9 cellular contexts compared by ENCODE assay signal in genomic region chr12:56722832-56723231, GRCh38. TPM values are rescaled to one million over a fixed set of nuclear protein-coding genes. Genes with fewer than 3 reads are reported as not detected.
A peak's percentile ranks its signal among the peaks of the same experiment; 100 is the strongest.
DNase-seq lines count a peak whose midpoint lies in the region; ATAC-seq and TF ChIP-seq lines count a peak whose summit lies in the region.
"Had no signal": no experiment of that assay in that cellular context is flagged by ENCODE, and none has a peak within 500 bp of the region (broad histone marks: within the 10 kb centered on the region; RNA-seq: fewer than 3 reads in every experiment).

No MANE protein-coding gene starts in this region.

- intact Hi-C loops in CD4-positive, alpha-beta T cell (cut with DNase I, micrococcal nuclease) = loop anchor here in 1 of 2 experiments (10.0 kb wide), 2 partner anchors 48 to 898 kb away; partner anchors contain the start of gene DNAJC14
- intact Hi-C loops in posterior vena cava (cut with DNase I) = no loop called here

- peaks cover 70% of the 10 kb centered on the region for H4K20me1 ChIP-seq in Loucy (ENCODE audit: insufficient read depth, low read length, poor library complexity, severe bottlenecking)

- H3K36me3 ChIP-seq in Loucy (ENCODE audit: insufficient read depth, low read length) (peaks cover 38% of the 10 kb centered on the region; the same call in 1 of the 2 replicates), ectodermal cell (ENCODE audit: control insufficient read depth, insufficient read depth, low read length) (peaks cover 13% of the 10 kb centered on the region)

- H3K27ac Mint-ChIP-seq in CD4-positive, alpha-beta T cell = peak overlapping the region; percentile 92
- H3K27ac Mint-ChIP-seq in nephron = peak overlapping the region; percentile 74 to 100 (median 99)

- H3K27ac ChIP-seq in CD4-positive, alpha-beta T cell (ENCODE audit: low read depth, low read length) = no peak overlapping the region
- no peak overlapping the region for H3K27ac ChIP-seq in ectodermal cell (ENCODE audit: insufficient read depth, low read depth, low read length, poor library complexity, severe bottlenecking)

- POLR2A ChIA-PET in CD4-positive, alpha-beta T cell (lab: Charles Lee) = interaction anchor here (0.7 to 2.1 kb wide), 6 partner anchors 34 to 157 kb away, joined by 3 to 17 read pairs (median 4); partner anchors contain the start of genes ATP5F1B, BAZ2A and PTGES3

- no peak for ATAC-seq in CD4-positive, alpha-beta T cell (ENCODE audit: poor library complexity)

- peaks cover 72% of the 10 kb centered on the region for H3K79me2 ChIP-seq in Loucy (ENCODE audit: insufficient read depth, low read length)

- 60 to 81% methylated on average over 1 to 4 of the region's 4 CpGs for WGBS in ectodermal cell, 2 experiments

- no peaks in the 10 kb centered on the region for H3K9me2 ChIP-seq in Loucy (replicated peaks; ENCODE audit: low read depth, low read length)

- H3K4me3 ChIP-seq in Loucy (ENCODE audit: low read length, poor library complexity, severe bottlenecking) (peak overlapping the region; percentile 99), ectodermal cell (ENCODE audit: insufficient read depth, low read depth, low read length) (peak overlapping the region; percentile 97)

- no peak for TF ChIP-seq CTCF in CD4-positive, alpha-beta T cell (IDR thresholded peaks at IDR 0.05)
- TF ChIP-seq CTCF in Loucy (conservative IDR thresholded peaks at IDR 0.05; ENCODE audit: low read length) = no peak
- no peak for TF ChIP-seq CTCF in nephron (IDR thresholded peaks at IDR 0.05; ENCODE audit: unreplicated experiment in 3 of 3)

- CTCF ChIA-PET in CD4-positive, alpha-beta T cell (lab: Charles Lee) = interaction anchor here (0.6 to 1.0 kb wide), 2 partner anchors 17 to 46 kb away, joined by 3 read pairs; no protein-coding TSS in a partner anchor

- H3K9ac ChIP-seq in Loucy (ENCODE audit: low read depth, low read length, poor library complexity, severe bottlenecking) = peak overlapping the region; percentile 100

- H3K4me2 ChIP-seq in Loucy (ENCODE audit: low read depth, low read length, poor library complexity, severe bottlenecking) = peak overlapping the region; percentile 89

- no peaks in the 10 kb centered on the region for H3K9me3 Mint-ChIP-seq in CD4-positive, alpha-beta T cell
- H3K9me3 Mint-ChIP-seq in nephron = no peaks in the 10 kb centered on the region

- DNase-seq in CD4-positive, alpha-beta T cell = no peak
- DNase-seq in GF-D8 (lab: John Stamatoyannopoulos, UW) (no peak), A172 (ENCODE audit: low spot score) (no peak), posterior vena cava (ENCODE audit: low spot score) (no peak)
- no peak for DNase-seq in stimulated activated CD4-positive, alpha-beta T cell treated with anti-CD3 and anti-CD28 coated beads, Interleukin-12 subunit alpha, Interleukin-12 subunit beta, amount 100 ng/mL, for 4 hours
- DNase-seq: kidney glomerular epithelial cell had no signal

- H3K4me1 Mint-ChIP-seq in CD4-positive, alpha-beta T cell (ENCODE audit: low read depth) = peaks cover 76% of the 10 kb centered on the region
- H3K4me1 Mint-ChIP-seq in nephron = peaks cover 65% of the 10 kb centered on the region

- peak overlapping the region; percentile 98 for H3K4me3 Mint-ChIP-seq in CD4-positive, alpha-beta T cell
- peak overlapping the region; percentile 96 to 98 (median 97) for H3K4me3 Mint-ChIP-seq in nephron

- H3K4me1 ChIP-seq in Loucy (ENCODE audit: insufficient read depth, low read length, poor library complexity, severe bottlenecking) (peaks cover 61% of the 10 kb centered on the region), ectodermal cell (ENCODE audit: control insufficient read depth, insufficient read depth, low read length) (peaks cover 37% of the 10 kb centered on the region)

- H2AFZ ChIP-seq in Loucy (ENCODE audit: low read length) = no peak overlapping the region

- H3K27me3 ChIP-seq in CD4-positive, alpha-beta T cell (ENCODE audit: control insufficient read depth, insufficient read depth, low read length) = no peaks in the 10 kb centered on the region
- peaks cover 11% of the 10 kb centered on the region for H3K27me3 ChIP-seq in Loucy (ENCODE audit: insufficient read depth, low read length, poor library complexity, severe bottlenecking)
- H3K27me3 ChIP-seq in ectodermal cell (ENCODE audit: control insufficient read depth, insufficient read depth, low read length, poor library complexity, severe bottlenecking) = no peaks in the 10 kb centered on the region

- peaks cover 9% of the 10 kb centered on the region; the same call in 1 of the 2 replicates for H3F3A ChIP-seq in Loucy (ENCODE audit: low read depth)

- peaks cover 77% of the 10 kb centered on the region for H3K36me3 Mint-ChIP-seq in CD4-positive, alpha-beta T cell (ENCODE audit: low read depth)
- H3K36me3 Mint-ChIP-seq in nephron (ENCODE audit: low read depth) = peaks cover 51% of the 10 kb centered on the region

- no peaks in the 10 kb centered on the region for H3K9me3 ChIP-seq in CD4-positive, alpha-beta T cell (ENCODE audit: control insufficient read depth, low read length)
- no peaks in the 10 kb centered on the region for H3K9me3 ChIP-seq in Loucy (ENCODE audit: insufficient read depth, low read depth, low read length)
- no peaks in the 10 kb centered on the region for H3K9me3 ChIP-seq in ectodermal cell (ENCODE audit: control insufficient read depth, low read length)

- no peaks in the 10 kb centered on the region for H3K27me3 Mint-ChIP-seq in CD4-positive, alpha-beta T cell
- no peaks in the 10 kb centered on the region for H3K27me3 Mint-ChIP-seq in nephron (ENCODE audit: low read depth)

RNA-seq across cellular contexts. Expression of gene NACA, which starts 2.3 kb away (rescaled TPM):
- 1,000 to 10,000 TPM; 1,441 to 1,479 TPM for total RNA-seq in CD4-positive, alpha-beta T cell
- polyA plus RNA-seq in ectodermal cell (2013, experiment 1 of 4) = 1,657 TPM
- polyA plus RNA-seq in ectodermal cell (2013, experiment 2 of 4) = 1,601 TPM
- polyA plus RNA-seq in ectodermal cell (2013, experiment 3 of 4) = 1,820 TPM
- polyA plus RNA-seq in ectodermal cell (2013, experiment 4 of 4) = 2,131 TPM
- 1,709 and 1,797 TPM in 2 replicates for total RNA-seq in A172 (2014; rRNA removed; shearing (Covaris generic))
- 100 to 1,000 TPM; 530 to 542 TPM for total RNA-seq in posterior vena cava

RNA-seq across cellular contexts. Expression of gene PRIM1, which starts 29.3 kb away (rescaled TPM):
- total RNA-seq in CD4-positive, alpha-beta T cell = 1 to 10 TPM; 5.3 to 6.1 TPM
- polyA plus RNA-seq in ectodermal cell (2013, experiment 1 of 4) = 92.9 TPM
- polyA plus RNA-seq in ectodermal cell (2013, experiment 2 of 4) = 105 TPM
- 81.7 TPM for polyA plus RNA-seq in ectodermal cell (2013, experiment 3 of 4)
- 77.1 TPM for polyA plus RNA-seq in ectodermal cell (2013, experiment 4 of 4)
- total RNA-seq in A172 (2014; rRNA removed; shearing (Covaris generic)) = 32.6 and 45.6 TPM in 2 replicates
- 1 to 10 TPM; 3.7 to 4.7 TPM for total RNA-seq in posterior vena cava

RNA-seq across cellular contexts. Expression of gene PTGES3, which starts 34.7 kb away (rescaled TPM):
- total RNA-seq in CD4-positive, alpha-beta T cell = 100 to 1,000 TPM; 146 to 154 TPM
- 390 TPM for polyA plus RNA-seq in ectodermal cell (2013, experiment 1 of 4)
- polyA plus RNA-seq in ectodermal cell (2013, experiment 2 of 4) = 381 TPM
- polyA plus RNA-seq in ectodermal cell (2013, experiment 3 of 4) = 297 TPM
- 317 TPM for polyA plus RNA-seq in ectodermal cell (2013, experiment 4 of 4)
- 188 and 222 TPM in 2 replicates for total RNA-seq in A172 (2014; rRNA removed; shearing (Covaris generic))
- 100 to 1,000 TPM; 132 to 145 TPM for total RNA-seq in posterior vena cava

RNA-seq across cellular contexts. Expression of gene HSD17B6, which starts 40.3 kb away (rescaled TPM):
- not detected for total RNA-seq in CD4-positive, alpha-beta T cell
- 4.9 TPM for polyA plus RNA-seq in ectodermal cell (2013, experiment 1 of 4)
- polyA plus RNA-seq in ectodermal cell (2013, experiment 2 of 4) = 5.5 TPM
- 4.3 TPM for polyA plus RNA-seq in ectodermal cell (2013, experiment 3 of 4)
- polyA plus RNA-seq in ectodermal cell (2013, experiment 4 of 4) = 5.8 TPM
- 3.7 and 13.8 TPM in 2 replicates for total RNA-seq in A172 (2014; rRNA removed; shearing (Covaris generic))
- total RNA-seq in posterior vena cava = 10 to 100 TPM; 34.2 to 34.8 TPM
